ENCODE assay signal across 1 cellular context in genomic region chr1:67500413-67500959, GRCh38.
TF ChIP-seq lines count a peak whose summit lies in the region.

No MANE protein-coding gene starts in this region.

TF ChIP-seq in HepG2, 621 proteins besides CTCF, POLR2A, EP300 and RAD21 (continued from another document and continues in another):
- TF ChIP-seq ZMYM4 (CRISPR knock-in tag; IDR thresholded peaks at IDR 0.05) (0 out of 2 replicates have a peak, but pooled peaks have one; percentile 39), ZNF775 (CRISPR knock-in tag; IDR thresholded peaks at IDR 0.05; ENCODE audit: borderline replicate concordance) (no peak), SETDB1 (CRISPR knock-in tag; IDR thresholded peaks at IDR 0.05; ENCODE audit: borderline replicate concordance) (no peak), ZBTB7B (CRISPR knock-in tag; IDR thresholded peaks at IDR 0.05) (0 out of 2 replicates have a peak, but pooled peaks have one; percentile 33), TERF1 (CRISPR knock-in tag; IDR thresholded peaks at IDR 0.05) (no peak), CCAR2 (optimal IDR thresholded peaks at IDR 0.05; ENCODE audit: low read depth, low read length) (no peak), SOX13 (IDR thresholded peaks at IDR 0.05) (no peak), SOX13 (CRISPR knock-in tag; conservative IDR thresholded peaks at IDR 0.05 in 1 of 2, IDR thresholded peaks at IDR 0.05 in 1 of 2) (peak in 1 of 2 experiments; percentile 30; a peak in 1 of 4 replicates), ZNF552 (CRISPR knock-in tag; IDR thresholded peaks at IDR 0.05; ENCODE audit: borderline replicate concordance) (no peak), ZSCAN22 (CRISPR knock-in tag; IDR thresholded peaks at IDR 0.05) (no peak), ZNF558 (CRISPR knock-in tag; IDR thresholded peaks at IDR 0.05; ENCODE audit: borderline replicate concordance) (no peak), FOSL2 (CRISPR knock-in tag; IDR thresholded peaks at IDR 0.05) (peak; percentile 46; the same call in 1 of the 2 replicates), ZBTB7A (CRISPR knock-in tag; IDR thresholded peaks at IDR 0.05) (no peak), MEF2D (CRISPR knock-in tag; IDR thresholded peaks at IDR 0.05) (no peak), ZSCAN25 (CRISPR knock-in tag; IDR thresholded peaks at IDR 0.05) (no peak), ARNT2 (CRISPR knock-in tag; IDR thresholded peaks at IDR 0.05; ENCODE audit: low read depth) (no peak), HHEX (CRISPR knock-in tag; IDR thresholded peaks at IDR 0.05) (no peak), PCBP1 (IDR thresholded peaks at IDR 0.05; ENCODE audit: borderline replicate concordance, low read depth, low read length) (no peak), ZNF10 (CRISPR knock-in tag; IDR thresholded peaks at IDR 0.05; ENCODE audit: borderline replicate concordance, low read depth) (no peak), PAWR (CRISPR knock-in tag; IDR thresholded peaks at IDR 0.05; ENCODE audit: borderline replicate concordance) (no peak), MXI1 (IDR thresholded peaks at IDR 0.05; ENCODE audit: borderline replicate concordance, low read depth, low read length) (peak; percentile 36; the same call in 1 of the 3 replicates), ATF1 (CRISPR knock-in tag; IDR thresholded peaks at IDR 0.05) (no peak), SMYD3 (CRISPR knock-in tag; IDR thresholded peaks at IDR 0.05) (no peak), JUND (CRISPR knock-in tag; IDR thresholded peaks at IDR 0.05) (no peak), SNAPC4 (CRISPR knock-in tag; IDR thresholded peaks at IDR 0.05) (no peak), ZNF614 (CRISPR knock-in tag; IDR thresholded peaks at IDR 0.05; ENCODE audit: borderline replicate concordance) (no peak), ZNF724P (CRISPR knock-in tag; IDR thresholded peaks at IDR 0.05; ENCODE audit: borderline replicate concordance) (no peak), ZNF256 (CRISPR knock-in tag; conservative IDR thresholded peaks at IDR 0.05) (no peak), ZNF816 (CRISPR knock-in tag; IDR thresholded peaks at IDR 0.05; ENCODE audit: borderline replicate concordance) (no peak; the same call in 1 of the 2 replicates), ZNF430 (CRISPR knock-in tag; IDR thresholded peaks at IDR 0.05) (peak; percentile 63; the same call in 1 of the 2 replicates), ZNF276 (CRISPR knock-in tag; IDR thresholded peaks at IDR 0.05; ENCODE audit: low read depth) (no peak), RAD51 (IDR thresholded peaks at IDR 0.05; ENCODE audit: borderline replicate concordance) (no peak), KLF11 (CRISPR knock-in tag; IDR thresholded peaks at IDR 0.05) (peak; percentile 62; the same call in 1 of the 2 replicates), NR3C1 (CRISPR knock-in tag; IDR thresholded peaks at IDR 0.05) (no peak), MLLT10 (CRISPR knock-in tag; IDR thresholded peaks at IDR 0.05) (no peak), ETS1 (CRISPR knock-in tag; IDR thresholded peaks at IDR 0.05) (no peak), BCL6 (CRISPR knock-in tag; IDR thresholded peaks at IDR 0.05) (peak; percentile 64), ZBTB44 (CRISPR knock-in tag; IDR thresholded peaks at IDR 0.05) (no peak), SNAPC2 (CRISPR knock-in tag; IDR thresholded peaks at IDR 0.05) (no peak)
- TF ChIP-seq, protein P1, sequence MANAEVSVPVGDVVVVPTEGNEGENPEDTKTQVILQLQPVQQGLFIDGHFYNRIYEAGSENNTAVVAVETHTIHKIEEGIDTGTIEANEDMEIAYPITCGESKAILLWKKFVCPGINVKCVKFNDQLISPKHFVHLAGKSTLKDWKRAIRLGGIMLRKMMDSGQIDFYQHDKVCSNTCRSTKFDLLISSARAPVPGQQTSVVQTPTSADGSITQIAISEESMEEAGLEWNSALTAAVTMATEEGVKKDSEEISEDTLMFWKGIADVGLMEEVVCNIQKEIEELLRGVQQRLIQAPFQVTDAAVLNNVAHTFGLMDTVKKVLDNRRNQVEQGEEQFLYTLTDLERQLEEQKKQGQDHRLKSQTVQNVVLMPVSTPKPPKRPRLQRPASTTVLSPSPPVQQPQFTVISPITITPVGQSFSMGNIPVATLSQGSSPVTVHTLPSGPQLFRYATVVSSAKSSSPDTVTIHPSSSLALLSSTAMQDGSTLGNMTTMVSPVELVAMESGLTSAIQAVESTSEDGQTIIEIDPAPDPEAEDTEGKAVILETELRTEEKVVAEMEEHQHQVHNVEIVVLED (CRISPR knock-in tag; IDR thresholded peaks at IDR 0.05; ENCODE audit: borderline replicate concordance), result no peak
- TF ChIP-seq, protein P2, sequence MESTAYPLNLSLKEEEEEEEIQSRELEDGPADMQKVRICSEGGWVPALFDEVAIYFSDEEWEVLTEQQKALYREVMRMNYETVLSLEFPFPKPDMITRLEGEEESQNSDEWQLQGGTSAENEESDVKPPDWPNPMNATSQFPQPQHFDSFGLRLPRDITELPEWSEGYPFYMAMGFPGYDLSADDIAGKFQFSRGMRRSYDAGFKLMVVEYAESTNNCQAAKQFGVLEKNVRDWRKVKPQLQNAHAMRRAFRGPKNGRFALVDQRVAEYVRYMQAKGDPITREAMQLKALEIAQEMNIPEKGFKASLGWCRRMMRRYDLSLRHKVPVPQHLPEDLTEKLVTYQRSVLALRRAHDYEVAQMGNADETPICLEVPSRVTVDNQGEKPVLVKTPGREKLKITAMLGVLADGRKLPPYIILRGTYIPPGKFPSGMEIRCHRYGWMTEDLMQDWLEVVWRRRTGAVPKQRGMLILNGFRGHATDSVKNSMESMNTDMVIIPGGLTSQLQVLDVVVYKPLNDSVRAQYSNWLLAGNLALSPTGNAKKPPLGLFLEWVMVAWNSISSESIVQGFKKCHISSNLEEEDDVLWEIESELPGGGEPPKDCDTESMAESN (CRISPR knock-in tag; conservative IDR thresholded peaks at IDR 0.05), result no peak
- TF ChIP-seq, protein P3, sequence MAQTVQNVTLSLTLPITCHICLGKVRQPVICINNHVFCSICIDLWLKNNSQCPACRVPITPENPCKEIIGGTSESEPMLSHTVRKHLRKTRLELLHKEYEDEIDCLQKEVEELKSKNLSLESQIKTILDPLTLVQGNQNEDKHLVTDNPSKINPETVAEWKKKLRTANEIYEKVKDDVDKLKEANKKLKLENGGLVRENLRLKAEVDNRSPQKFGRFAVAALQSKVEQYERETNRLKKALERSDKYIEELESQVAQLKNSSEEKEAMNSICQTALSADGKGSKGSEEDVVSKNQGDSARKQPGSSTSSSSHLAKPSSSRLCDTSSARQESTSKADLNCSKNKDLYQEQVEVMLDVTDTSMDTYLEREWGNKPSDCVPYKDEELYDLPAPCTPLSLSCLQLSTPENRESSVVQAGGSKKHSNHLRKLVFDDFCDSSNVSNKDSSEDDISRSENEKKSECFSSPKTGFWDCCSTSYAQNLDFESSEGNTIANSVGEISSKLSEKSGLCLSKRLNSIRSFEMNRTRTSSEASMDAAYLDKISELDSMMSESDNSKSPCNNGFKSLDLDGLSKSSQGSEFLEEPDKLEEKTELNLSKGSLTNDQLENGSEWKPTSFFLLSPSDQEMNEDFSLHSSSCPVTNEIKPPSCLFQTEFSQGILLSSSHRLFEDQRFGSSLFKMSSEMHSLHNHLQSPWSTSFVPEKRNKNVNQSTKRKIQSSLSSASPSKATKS (CRISPR knock-in tag; IDR thresholded peaks at IDR 0.05), result no peak
- TF ChIP-seq, protein P4, sequence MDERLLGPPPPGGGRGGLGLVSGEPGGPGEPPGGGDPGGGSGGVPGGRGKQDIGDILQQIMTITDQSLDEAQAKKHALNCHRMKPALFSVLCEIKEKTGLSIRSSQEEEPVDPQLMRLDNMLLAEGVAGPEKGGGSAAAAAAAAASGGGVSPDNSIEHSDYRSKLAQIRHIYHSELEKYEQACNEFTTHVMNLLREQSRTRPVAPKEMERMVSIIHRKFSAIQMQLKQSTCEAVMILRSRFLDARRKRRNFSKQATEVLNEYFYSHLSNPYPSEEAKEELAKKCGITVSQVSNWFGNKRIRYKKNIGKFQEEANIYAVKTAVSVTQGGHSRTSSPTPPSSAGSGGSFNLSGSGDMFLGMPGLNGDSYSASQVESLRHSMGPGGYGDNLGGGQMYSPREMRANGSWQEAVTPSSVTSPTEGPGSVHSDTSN (CRISPR knock-in tag; IDR thresholded peaks at IDR 0.05), result no peak
- TF ChIP-seq, protein P5, sequence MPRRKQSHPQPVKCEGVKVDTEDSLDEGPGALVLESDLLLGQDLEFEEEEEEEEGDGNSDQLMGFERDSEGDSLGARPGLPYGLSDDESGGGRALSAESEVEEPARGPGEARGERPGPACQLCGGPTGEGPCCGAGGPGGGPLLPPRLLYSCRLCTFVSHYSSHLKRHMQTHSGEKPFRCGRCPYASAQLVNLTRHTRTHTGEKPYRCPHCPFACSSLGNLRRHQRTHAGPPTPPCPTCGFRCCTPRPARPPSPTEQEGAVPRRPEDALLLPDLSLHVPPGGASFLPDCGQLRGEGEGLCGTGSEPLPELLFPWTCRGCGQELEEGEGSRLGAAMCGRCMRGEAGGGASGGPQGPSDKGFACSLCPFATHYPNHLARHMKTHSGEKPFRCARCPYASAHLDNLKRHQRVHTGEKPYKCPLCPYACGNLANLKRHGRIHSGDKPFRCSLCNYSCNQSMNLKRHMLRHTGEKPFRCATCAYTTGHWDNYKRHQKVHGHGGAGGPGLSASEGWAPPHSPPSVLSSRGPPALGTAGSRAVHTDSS (CRISPR knock-in tag; conservative IDR thresholded peaks at IDR 0.05), result no peak
